Comparison of ENCODE assay signal across 10 cellular contexts in genomic region chr19:21603431-21604153, GRCh38.
A peak's percentile ranks its signal among the peaks of the same experiment; 100 is the strongest.
DNase-seq lines count a peak whose midpoint lies in the region; ATAC-seq and TF ChIP-seq lines count a peak whose summit lies in the region.
"Had no signal": no experiment of that assay in that cellular context is flagged by ENCODE, and none has a peak within 500 bp of the region (broad histone marks: within the 10 kb centered on the region; RNA-seq: fewer than 3 reads in every experiment).

No MANE protein-coding gene starts in this region.

- peak overlapping the region; percentile 94 for H3K4me3 Mint-ChIP-seq in central memory CD8-positive, alpha-beta T cell
- H3K4me3 Mint-ChIP-seq in naive B cell = peak overlapping the region; percentile 87 to 97 (median 94)

- H3K27me3 Mint-ChIP-seq in central memory CD8-positive, alpha-beta T cell = no peaks in the 10 kb centered on the region
- peaks cover 0 to 10% (median 0%) of the 10 kb centered on the region in 3 donors for H3K27me3 Mint-ChIP-seq in naive B cell

- H3K4me1 Mint-ChIP-seq in central memory CD8-positive, alpha-beta T cell = peaks cover 20% of the 10 kb centered on the region
- H3K4me1 Mint-ChIP-seq in naive B cell = peaks cover 18 to 21% (median 20%) of the 10 kb centered on the region in 3 donors

- ATAC-seq in Right ventricle myocardium inferior (no peak), naive B cell (ENCODE audit: low read depth in 2 of 2) (no peak), HG03354 (IDR thresholded peaks at IDR 0.05; ENCODE audit: poor library complexity, severe bottlenecking, unreplicated experiment) (no peak)
- no peak for ATAC-seq in central memory CD8-positive, alpha-beta T cell (replicated peaks; ENCODE audit: extremely low read depth, poor library complexity, severe bottlenecking)

- H3K36me3 ChIP-seq in cardiac muscle cell (no peaks in the 10 kb centered on the region), vagina (no peaks in the 10 kb centered on the region)

- DNase-seq in cardiac muscle cell (ENCODE audit: low read depth in 1 of 2, low spot score in 1 of 2) = peak in 1 of 2 donors; percentile 15
- DNase-seq in Right ventricle myocardium inferior (ENCODE audit: missing footprints) = no peak
- no peak for DNase-seq in central memory CD8-positive, alpha-beta T cell (ENCODE audit: low spot score in 2 of 2)
- DNase-seq in naive B cell = no peak
- DNase-seq in vagina (ENCODE audit: extremely low spot score in 2 of 2) = no peak
- DNase-seq in midbrain (lab: John Stamatoyannopoulos, UW) = no peak
- DNase-seq in kidney tubule cell (ENCODE audit: low spot score) = no peak
- DNase-seq: T-helper 9 cell had no signal

- H3K4me3 ChIP-seq in cardiac muscle cell (no peak overlapping the region), vagina (peak overlapping the region; percentile 45 to 47)

- H3K4me1 ChIP-seq in cardiac muscle cell (ENCODE audit: low read depth) (peaks cover 28% of the 10 kb centered on the region), vagina (peaks cover 25% of the 10 kb centered on the region)

- intact Hi-C loops in Right ventricle myocardium inferior (cut with DNase I) = no loop called here
- intact Hi-C loops in vagina (cut with DNase I) = no loop called here

- no peaks in the 10 kb centered on the region for H3K9me3 ChIP-seq in cardiac muscle cell (ENCODE audit: low read depth)
- H3K9me3 ChIP-seq in vagina = no peaks in the 10 kb centered on the region

- peaks cover 1% of the 10 kb centered on the region for H3K36me3 Mint-ChIP-seq in central memory CD8-positive, alpha-beta T cell (ENCODE audit: insufficient read depth)
- H3K36me3 Mint-ChIP-seq in naive B cell = no peaks in the 10 kb centered on the region

- TF ChIP-seq POLR2A in vagina (IDR thresholded peaks at IDR 0.05) = no peak

- peak overlapping the region; percentile 92 for H3K27ac Mint-ChIP-seq in central memory CD8-positive, alpha-beta T cell (ENCODE audit: low read depth)
- H3K27ac Mint-ChIP-seq in naive B cell = peak overlapping the region in 5 of 6 donors; percentile 17 to 88 (median 26)

- H3K9me3 Mint-ChIP-seq in central memory CD8-positive, alpha-beta T cell = no peaks in the 10 kb centered on the region
- H3K9me3 Mint-ChIP-seq in naive B cell = peaks cover 0 to 2% (median 0%) of the 10 kb centered on the region in 7 donors

- H3K27me3 ChIP-seq in cardiac muscle cell (no peaks in the 10 kb centered on the region), vagina (no peaks in the 10 kb centered on the region)

- TF ChIP-seq CTCF in cardiac muscle cell (IDR thresholded peaks at IDR 0.05; ENCODE audit: low read depth, low read length) = no peak
- no peak for TF ChIP-seq CTCF in vagina (IDR thresholded peaks at IDR 0.05)

- H3K27ac ChIP-seq in cardiac muscle cell = peak overlapping the region; percentile 72
- H3K27ac ChIP-seq in vagina = peak overlapping the region; percentile 74
- H3K27ac ChIP-seq: epithelial cell of prostate had no signal
